ENCODE assay signal across 29 cellular contexts in genomic region chr2:51516667-51517066, GRCh38.
"Had no signal": no experiment of that assay in that cellular context is flagged by ENCODE, and none has a peak within 500 bp of the region (broad histone marks: within the 10 kb centered on the region; RNA-seq: fewer than 3 reads in every experiment).

No MANE protein-coding gene starts in this region.

- ATAC-seq: activated CD4-positive, alpha-beta T cell treated with anti-CD3 and anti-CD28 coated beads for 36 hours; gastrocnemius medialis; left colon; stimulated activated memory B cell treated with anti-CD40 and anti-IgM and Interleukin-4, amounts not matched to agents 10 μg/mL and 1 μg/mL and 100 μg/mL, for 72 hours; stimulated activated naive CD8-positive, alpha-beta T cell treated with anti-CD3 and anti-CD28 coated beads, Interleukin-15, amount 100 ng/mL, for 72 hours had no signal

- H3K4me3 ChIP-seq: gastrocnemius medialis, hepatocyte, ovary, prostate gland, sigmoid colon, thyroid gland, upper lobe of left lung, vagina had no signal

- H3K4me1 ChIP-seq: gastrocnemius medialis, prostate gland, sigmoid colon, thyroid gland, upper lobe of left lung, vagina had no signal

- H3K27ac ChIP-seq: epithelial cell of prostate, gastrocnemius medialis, hepatocyte, neutrophil, ovary, prostate gland, sigmoid colon, thyroid gland, upper lobe of left lung, vagina had no signal

- H3K27me3 ChIP-seq: gastrocnemius medialis, hepatocyte, neutrophil, ovary, sigmoid colon, thyroid gland, upper lobe of left lung, vagina had no signal

- H3K9me3 ChIP-seq: gastrocnemius medialis, neutrophil, ovary, prostate gland, sigmoid colon, thyroid gland, upper lobe of left lung, vagina had no signal

- H3K36me3 ChIP-seq: gastrocnemius medialis, neutrophil, ovary, prostate gland, sigmoid colon, thyroid gland, upper lobe of left lung, vagina had no signal

- DNase-seq: activated CD4-positive, alpha-beta T cell treated with anti-CD3 and anti-CD28 coated beads for 36 hours; activated CD4-positive, CD25-positive, alpha-beta regulatory T cell; activated effector memory CD4-positive, alpha-beta T cell treated with Interleukin-2 at 50 U/mL for 16 hours; activated naive CD4-positive, alpha-beta T cell treated with Interleukin-2 at 50 U/mL for 16 hours; activated naive CD8-positive, alpha-beta T cell treated with anti-CD3 and anti-CD28 coated beads, Interleukin-2, amount 10 ng/mL, durations not matched to agents 7 days and 5 days; activated T-cell treated with anti-CD3 and anti-CD28 coated beads for 4 hours; central memory CD4-positive, alpha-beta T cell; effector CD4-positive, alpha-beta T cell; gastrocnemius medialis; left colon; naive B cell; nephron progenitor cell; ovary; sigmoid colon; small intestine; stimulated activated CD4-positive, alpha-beta T cell treated with anti-CD3 and anti-CD28 coated beads, Interleukin-1b, Interleukin-23, amount 100 ng/mL, for 48 hours; stimulated activated CD4-positive, alpha-beta T cell treated with anti-CD3 and anti-CD28 coated beads, Interleukin-4, amount 100 ng/mL, for 4 hours; stimulated activated CD8-positive, alpha-beta memory T cell treated with anti-CD3 and anti-CD28 coated beads, Interleukin-4, amount 100 ng/mL, for 48 hours; stimulated activated naive CD8-positive, alpha-beta T cell treated with anti-CD3 and anti-CD28 coated beads, Interleukin-15, amount 100 ng/mL, for 72 hours; substantia nigra; T-helper 1 cell; thyroid gland; upper lobe of left lung had no signal
